In genomic region chr11:67352546-67353316, GRCh38 we compare ENCODE assay signal across 8 cellular contexts. TPM values are rescaled to one million over a fixed set of nuclear protein-coding genes. Genes with fewer than 3 reads are reported as not detected.
DNase-seq lines count a peak whose midpoint lies in the region; ATAC-seq and TF ChIP-seq lines count a peak whose summit lies in the region.

No MANE protein-coding gene starts in this region.

- DNase-seq in activated CD4-positive, CD25-positive, alpha-beta regulatory T cell treated with anti-CD3 and anti-CD28 coated beads, Interleukin-2, amount 50 U/mL, for 16 hours (ENCODE audit: low read depth, low spot score) = peak; percentile 29
- DNase-seq in activated CD4-positive, CD25-positive, alpha-beta regulatory T cell treated with anti-CD3 and anti-CD28 coated beads, Interleukin-2, amount 50 U/mL, for 72 hours = no peak
- DNase-seq in NOMO-1 treated with DMSO at 0.1 percent for 48 hours (lab: John Stamatoyannopoulos, UW; ENCODE audit: unreplicated experiment) (peak; percentile 70), body of pancreas (peak in 2 of 4 donors; percentile 56 to 68), kidney tubule cell (ENCODE audit: low spot score) (peak; percentile 74), substantia nigra (lab: John Stamatoyannopoulos, UW) (peak in 3 of 49 donors; percentile 46 to 62 (median 52)), 8988T (no peak)

- H3K4me1 ChIP-seq in body of pancreas = peaks cover 91% of the 10 kb centered on the region

- WGBS in body of pancreas, 2 donors = 2 to 9% methylated on average over 16 to 25 of the region's 25 CpGs

- intact Hi-C loops in body of pancreas (cut with DNase I) = no loop called here

- H3K9me3 ChIP-seq in body of pancreas = no peaks in the 10 kb centered on the region

- H3K27ac ChIP-seq in body of pancreas (peak overlapping the region; percentile 98 to 100 (median 98)), substantia nigra (ENCODE audit: low read depth, low read length, poor library complexity, severe bottlenecking) (peak overlapping the region; percentile 100)

- TF ChIP-seq POLR2A in body of pancreas (IDR thresholded peaks at IDR 0.05) = no peak

- TF ChIP-seq CTCF in body of pancreas (IDR thresholded peaks at IDR 0.05) = no peak

- peak; percentile 0 for ATAC-seq in HG02798 (IDR thresholded peaks at IDR 0.05; ENCODE audit: poor library complexity, unreplicated experiment)
- ATAC-seq in body of pancreas = peak; percentile 22

- H3K4me3 ChIP-seq in body of pancreas = peak overlapping the region; percentile 37 to 62

- H3K36me3 ChIP-seq in body of pancreas (replicated peaks in 1 of 2; ENCODE audit: insufficient read depth in 1 of 2, low read depth in 2 of 2) = no peaks in the 10 kb centered on the region

- H3K27me3 ChIP-seq in body of pancreas = no peaks in the 10 kb centered on the region

RNA-seq across cellular contexts. Expression of gene POLD4, which starts 0.6 kb away (rescaled TPM):
- total RNA-seq in body of pancreas = 100 to 1,000 TPM in 1 of 2 donors, 10 to 100 TPM in 1; 82.1 to 103 TPM

RNA-seq across cellular contexts. Expression of gene CLCF1, which starts 20.7 kb away (rescaled TPM):
- total RNA-seq in body of pancreas = 10 to 100 TPM in 1 of 2 donors, 1 to 10 TPM in 1; 2.3 to 14.5 TPM

RNA-seq across cellular contexts. Expression of gene RAD9A, which starts 39.1 kb away (rescaled TPM):
- 10 to 100 TPM; 22.6 to 49.4 TPM for total RNA-seq in body of pancreas

RNA-seq across cellular contexts. Expression of gene PPP1CA, which starts 48.9 kb away (rescaled TPM):
- total RNA-seq in body of pancreas = 100 to 1,000 TPM in 1 of 2 donors, 10 to 100 TPM in 1; 81.1 to 104 TPM

RNA-seq across cellular contexts. Expression of gene SSH3, which starts 49.4 kb away (rescaled TPM):
- 10 to 100 TPM; 16.2 to 30.6 TPM for total RNA-seq in body of pancreas

Comparison
In these comparisons a context has a peak if more than half of its experiments do, and no peak if none do; other contexts are left out.
1. DNase-seq: peak in activated CD4-positive, CD25-positive, alpha-beta regulatory T cell treated with anti-CD3 and anti-CD28 coated beads, Interleukin-2, amount 50 U/mL, for 16 hours (single experiment), NOMO-1 treated with DMSO at 0.1 percent for 48 hours (single experiment) and kidney tubule cell (single experiment); none in activated CD4-positive, CD25-positive, alpha-beta regulatory T cell treated with anti-CD3 and anti-CD28 coated beads, Interleukin-2, amount 50 U/mL, for 72 hours (single experiment) and 8988T (single experiment).